In genomic region chr1:164767257-164768044, GRCh38 we compare ENCODE assay signal across 11 cellular contexts.
DNase-seq lines count a peak whose midpoint lies in the region; ATAC-seq and TF ChIP-seq lines count a peak whose summit lies in the region.
"Had no signal": no experiment of that assay in that cellular context is flagged by ENCODE, and none has a peak within 500 bp of the region (broad histone marks: within the 10 kb centered on the region; RNA-seq: fewer than 3 reads in every experiment).

No MANE protein-coding gene starts in this region.

- ATAC-seq in omental fat pad (ENCODE audit: low FRiP score) (peak; percentile 58), HG03521 (IDR thresholded peaks at IDR 0.05; ENCODE audit: unreplicated experiment) (no peak), GM18502 (IDR thresholded peaks at IDR 0.05; ENCODE audit: poor library complexity, unreplicated experiment) (no peak)

- WGBS in esophagus squamous epithelium, 2 donors = 79 to 84% methylated on average over 8 of the region's 8 CpGs

- no peaks in the 10 kb centered on the region for H3K36me3 ChIP-seq in esophagus squamous epithelium

- H3K4me3 ChIP-seq in esophagus squamous epithelium = no peak overlapping the region

- no peaks in the 10 kb centered on the region for H3K27me3 ChIP-seq in esophagus squamous epithelium

- peak; percentile 64 for DNase-seq in AG08396 (ENCODE audit: low spot score)
- peak; percentile 93 for DNase-seq in NCI-H460 (ENCODE audit: extremely low read depth, low read depth)
- no peak for DNase-seq in esophagus squamous epithelium (lab: John Stamatoyannopoulos, UW)
- DNase-seq in omental fat pad (ENCODE audit: low spot score) = no peak
- no peak for DNase-seq in stimulated activated CD4-positive, alpha-beta T cell treated with anti-CD3 and anti-CD28 coated beads, Interleukin-12 subunit alpha, Interleukin-12 subunit beta, amount 100 ng/mL, for 4 hours
- no peak for DNase-seq in MV-4-11 (lab: John Stamatoyannopoulos, UW)
- DNase-seq: activated CD4-positive, alpha-beta T cell treated with anti-CD3 and anti-CD28 coated beads, Interleukin-2, amount 50 U/mL, for 48 hours; CD4-positive, CD25-positive, alpha-beta regulatory T cell; cortex of kidney had no signal

- H3K9me3 ChIP-seq in esophagus squamous epithelium = no peaks in the 10 kb centered on the region

- H3K4me1 ChIP-seq in esophagus squamous epithelium = peaks cover 18 to 71% (median 25%) of the 10 kb centered on the region in 3 donors

- peak overlapping the region in 3 of 4 donors; percentile 59 to 74 (median 62) for H3K27ac ChIP-seq in esophagus squamous epithelium

- TF ChIP-seq POLR2A in esophagus squamous epithelium (IDR thresholded peaks at IDR 0.05) = no peak

- intact Hi-C loops in esophagus squamous epithelium (cut with DNase I) = no loop called here

- no peak for TF ChIP-seq CTCF in esophagus squamous epithelium (IDR thresholded peaks at IDR 0.05)
- no peak for TF ChIP-seq CTCF in omental fat pad (IDR thresholded peaks at IDR 0.05)

Comparison
In these comparisons a context has a peak if more than half of its experiments do, and no peak if none do; other contexts are left out.
1. DNase-seq: peak in AG08396 (single experiment) and NCI-H460 (single experiment); none in esophagus squamous epithelium (single experiment), omental fat pad (single experiment), stimulated activated CD4-positive, alpha-beta T cell treated with anti-CD3 and anti-CD28 coated beads, Interleukin-12 subunit alpha, Interleukin-12 subunit beta, amount 100 ng/mL, for 4 hours (single experiment) and MV-4-11 (single experiment).